8 cellular contexts compared by ENCODE assay signal in genomic region chr9:106860731-106861584, GRCh38. TPM values are rescaled to one million over a fixed set of nuclear protein-coding genes. Genes with fewer than 3 reads are reported as not detected.
DNase-seq lines count a peak whose midpoint lies in the region; ATAC-seq, FAIRE-seq and TF ChIP-seq lines count a peak whose summit lies in the region.

No MANE protein-coding gene starts in this region.

- FAIRE-seq in kidney (lab: Jason Lieb, UNC), result no peak

- peak overlapping the region; percentile 93 to 97 (median 95) for H3K4me3 Mint-ChIP-seq in brain

- TF ChIP-seq CTCF in brain (conservative IDR thresholded peaks at IDR 0.05) (no peak), kidney (IDR thresholded peaks at IDR 0.05; ENCODE audit: borderline replicate concordance, extremely low read depth, insufficient read depth) (no peak)

- no peak for TF ChIP-seq POLR2A in erythroblast (IDR thresholded peaks at IDR 0.05; ENCODE audit: low read length)

- H3K27me3 ChIP-seq in stomach smooth muscle (ENCODE audit: control insufficient read depth in 1 of 2, insufficient read depth in 2 of 2, low read length in 2 of 2), result no peaks in the 10 kb centered on the region

- DNase-seq in Right ventricle myocardium inferior (ENCODE audit: missing footprints) (peak; percentile 59), cardiac septum (ENCODE audit: low spot score) (no peak), kidney (peak; percentile 81), erythroblast (lab: John Stamatoyannopoulos, UW) (no peak), NCI-H1694 treated with DMSO at 0.1 percent for 48 hours (lab: John Stamatoyannopoulos, UW) (no peak)
- no peak for DNase-seq in stimulated activated CD4-positive, alpha-beta T cell treated with anti-CD3 and anti-CD28 coated beads, Interleukin-4, amount 100 ng/mL, for 1 hour

- H3K36me3 ChIP-seq in kidney (ENCODE audit: control insufficient read depth in 1 of 2, insufficient read depth in 2 of 2, low read length in 2 of 2) (no peaks in the 10 kb centered on the region), stomach smooth muscle (ENCODE audit: control insufficient read depth in 2 of 2, insufficient read depth in 2 of 2, low read length in 2 of 2) (no peaks in the 10 kb centered on the region)

- H3K9me3 Mint-ChIP-seq in brain, result peaks cover 0 to 7% (median 4%) of the 10 kb centered on the region in 5 experiments

- H3K9me3 ChIP-seq in kidney (ENCODE audit: control insufficient read depth in 1 of 2, low read length in 2 of 2), result no peaks in the 10 kb centered on the region
- H3K9me3 ChIP-seq in stomach smooth muscle (ENCODE audit: control insufficient read depth in 2 of 2, low read length in 2 of 2), result no peaks in the 10 kb centered on the region

- H3K9ac ChIP-seq in kidney (ENCODE audit: low read length in 2 of 2), result peak overlapping the region; percentile 2 to 78
- peak overlapping the region; percentile 91 to 97 for H3K9ac ChIP-seq in stomach smooth muscle (ENCODE audit: low read length in 2 of 2)

- H3K4me1 ChIP-seq in kidney (ENCODE audit: control insufficient read depth in 1 of 2, insufficient read depth in 1 of 2, low read depth in 1 of 2, low read length in 2 of 2) (peaks cover 0 to 5% of the 10 kb centered on the region in 2 donors), stomach smooth muscle (ENCODE audit: control insufficient read depth, insufficient read depth, low read length) (peaks cover 12% of the 10 kb centered on the region)

- H3K27ac Mint-ChIP-seq in brain, result peak overlapping the region; percentile 94 to 99 (median 99)

- peaks cover 23% of the 10 kb centered on the region for H3K27me3 Mint-ChIP-seq in brain

- H3K4me3 ChIP-seq in kidney (ENCODE audit: low read length in 2 of 2), result peak overlapping the region; percentile 83 to 90
- H3K4me3 ChIP-seq in stomach smooth muscle (ENCODE audit: low read length in 2 of 2), result peak overlapping the region; percentile 96 to 97

- H3K36me3 Mint-ChIP-seq in brain, result peaks cover 5% of the 10 kb centered on the region

- intact Hi-C loops in Right ventricle myocardium inferior (cut with DNase I), result loop anchor here (5.0 to 10.0 kb wide), 8 partner anchors 101 to 959 kb away; no protein-coding TSS in a partner anchor
- intact Hi-C loops in cardiac septum (cut with DNase I), result loop anchor here (5.0 to 10.0 kb wide), 3 partner anchors 101 to 576 kb away; no protein-coding TSS in a partner anchor
- intact Hi-C loops in kidney (cut with DNase I), result no loop called here

- H3K27ac ChIP-seq in kidney (ENCODE audit: low read depth in 2 of 2, low read length in 2 of 2) (peak overlapping the region in 1 of 2 donors; percentile 26), stomach smooth muscle (ENCODE audit: low read length) (peak overlapping the region; percentile 84)

- peak; percentile 32 for ATAC-seq in Right ventricle myocardium inferior

- H3K4me1 Mint-ChIP-seq in brain, result peaks cover 27% of the 10 kb centered on the region

RNA-seq across cellular contexts. Expression of gene ZNF462, which starts 2.0 kb away (rescaled TPM):
- 21.1 TPM for total RNA-seq in Right ventricle myocardium inferior
- total RNA-seq in cardiac septum, result 38.8 TPM
- polyA plus RNA-seq in brain (ENCODE audit: insufficient read depth, low read depth, low replicate concordance), result 5.3 TPM
- total RNA-seq in kidney, result 47.0 TPM
- polyA plus RNA-seq in kidney (ENCODE audit: insufficient read depth, low read depth, low replicate concordance), result 1.8 TPM

Comparison
In these comparisons a context has a peak if more than half of its experiments do, and no peak if none do; other contexts are left out.
1. DNase-seq: peak in Right ventricle myocardium inferior (single experiment) and kidney (single experiment); none in cardiac septum (single experiment), stimulated activated CD4-positive, alpha-beta T cell treated with anti-CD3 and anti-CD28 coated beads, Interleukin-4, amount 100 ng/mL, for 1 hour (single experiment), erythroblast (0 of 2) and NCI-H1694 treated with DMSO at 0.1 percent for 48 hours (single experiment).